In genomic region chrX:68355629-68355920, GRCh38 we compare ENCODE assay signal across 29 cellular contexts.
A peak's percentile ranks its signal among the peaks of the same experiment; 100 is the strongest.
DNase-seq lines count a peak whose midpoint lies in the region; ATAC-seq and TF ChIP-seq lines count a peak whose summit lies in the region.
"Had no signal": no experiment of that assay in that cellular context is flagged by ENCODE, and none has a peak within 500 bp of the region (broad histone marks: within the 10 kb centered on the region; RNA-seq: fewer than 3 reads in every experiment).

No MANE protein-coding gene starts in this region.

- intact Hi-C loops in MCF 10A (cut with micrococcal nuclease) (no loop called here), breast epithelium (cut with DNase I; ENCODE audit: low total_unique reads) (no loop called here), PC-9 (cut with micrococcal nuclease; ENCODE audit: unreplicated experiment) (no loop called here), left lung (cut with DNase I) (no loop called here), transverse colon (cut with DNase I; ENCODE audit: low total_unique reads) (no loop called here)

- TF ChIP-seq CTCF in MCF 10A (IDR thresholded peaks at IDR 0.05; ENCODE audit: unreplicated experiment) (no peak), breast epithelium (IDR thresholded peaks at IDR 0.05) (no peak), PC-9 (conservative IDR thresholded peaks at IDR 0.05) (no peak), left lung (IDR thresholded peaks at IDR 0.05) (no peak), transverse colon (IDR thresholded peaks at IDR 0.05) (no peak)

- no peaks in the 10 kb centered on the region for H3K4me1 ChIP-seq in breast epithelium
- H3K4me1 ChIP-seq in PC-9 (replicated peaks; ENCODE audit: insufficient read depth) = peaks cover 21% of the 10 kb centered on the region
- no peaks in the 10 kb centered on the region for H3K4me1 ChIP-seq in left lung
- peaks cover 0 to 5% (median 2%) of the 10 kb centered on the region in 4 donors for H3K4me1 ChIP-seq in transverse colon
- H3K4me1 ChIP-seq: left ventricle myocardium inferior, vagina had no signal

- H3K27ac Mint-ChIP-seq in MCF 10A (ENCODE audit: low read depth, unreplicated experiment) = no peak overlapping the region
- H3K27ac Mint-ChIP-seq: activated naive CD8-positive, alpha-beta T cell treated with anti-CD3 and anti-CD28 coated beads, Interleukin-2, amount 10 ng/mL, durations not matched to agents 7 days and 5 days; activated T-cell treated with anti-CD3 and anti-CD28 coated beads, Interleukin-2, amount 50 U/mL, for 24 hours; CD4-positive, alpha-beta T cell; effector memory CD8-positive, alpha-beta T cell; IgD-negative memory B cell; naive B cell; stimulated activated naive CD8-positive, alpha-beta T cell treated with anti-CD3 and anti-CD28 coated beads, Interleukin-15, amount 100 ng/mL, for 72 hours had no signal

- H3K4me3 Mint-ChIP-seq in MCF 10A (ENCODE audit: unreplicated experiment) = no peak overlapping the region
- H3K4me3 Mint-ChIP-seq: activated naive CD8-positive, alpha-beta T cell treated with anti-CD3 and anti-CD28 coated beads, Interleukin-2, amount 10 ng/mL, durations not matched to agents 7 days and 5 days; activated T-cell treated with anti-CD3 and anti-CD28 coated beads, Interleukin-2, amount 50 U/mL, for 24 hours; CD4-positive, alpha-beta T cell; central memory CD8-positive, alpha-beta T cell; effector memory CD8-positive, alpha-beta T cell; IgD-negative memory B cell; stimulated activated naive CD8-positive, alpha-beta T cell treated with anti-CD3 and anti-CD28 coated beads, Interleukin-15, amount 100 ng/mL, for 72 hours had no signal

- no peak for TF ChIP-seq EP300 in transverse colon (IDR thresholded peaks at IDR 0.05; ENCODE audit: low read depth)

- ATAC-seq in left lung = peak; percentile 73
- ATAC-seq: effector memory CD8-positive, alpha-beta T cell; stimulated activated naive CD8-positive, alpha-beta T cell treated with anti-CD3 and anti-CD28 coated beads, Interleukin-15, amount 100 ng/mL, for 72 hours had no signal

- H3K36me3 Mint-ChIP-seq in MCF 10A (ENCODE audit: insufficient read depth, unreplicated experiment) = peaks cover 5% of the 10 kb centered on the region
- H3K36me3 Mint-ChIP-seq: activated naive CD8-positive, alpha-beta T cell treated with anti-CD3 and anti-CD28 coated beads, Interleukin-2, amount 10 ng/mL, durations not matched to agents 7 days and 5 days; IgD-negative memory B cell; naive B cell had no signal

- BruUV-seq in MCF 10A (replicated peaks; lab: Mats Ljungman, UMichigan) = no TSS peak
- no TSS peak for BruUV-seq in PC-9 (replicated peaks; lab: Mats Ljungman, UMichigan)

- POLR2A ChIA-PET in MCF 10A (lab: Yijun Ruan, JAX) (no interaction called here), PC-9 (lab: Charles Lee; ENCODE audit: unreplicated experiment) (interaction anchor here (0.5 kb wide), 1 partner anchor 78 kb away, joined by 6 read pairs; the partner anchor contains the start of gene OPHN1)

- no peaks in the 10 kb centered on the region for H4K20me1 ChIP-seq in PC-9 (ENCODE audit: insufficient read depth)

- H3K27me3 Mint-ChIP-seq in MCF 10A (ENCODE audit: insufficient read depth, unreplicated experiment) = no peaks in the 10 kb centered on the region
- H3K27me3 Mint-ChIP-seq: activated naive CD8-positive, alpha-beta T cell treated with anti-CD3 and anti-CD28 coated beads, Interleukin-2, amount 10 ng/mL, durations not matched to agents 7 days and 5 days; CD4-positive, alpha-beta T cell; central memory CD8-positive, alpha-beta T cell; effector memory CD8-positive, alpha-beta T cell; IgD-negative memory B cell; naive B cell; stimulated activated naive CD8-positive, alpha-beta T cell treated with anti-CD3 and anti-CD28 coated beads, Interleukin-15, amount 100 ng/mL, for 72 hours had no signal

- H3K9me3 ChIP-seq in breast epithelium = no peaks in the 10 kb centered on the region
- H3K9me3 ChIP-seq in PC-9 (ENCODE audit: insufficient read depth, low read depth) = 0 out of 2 replicates have a peak, but pooled peaks cover 3% of the 10 kb centered on the region
- no peaks in the 10 kb centered on the region for H3K9me3 ChIP-seq in left lung
- no peaks in the 10 kb centered on the region for H3K9me3 ChIP-seq in transverse colon
- H3K9me3 ChIP-seq: HAP-1, left ventricle myocardium inferior, vagina had no signal

- peaks cover 16% of the 10 kb centered on the region; the same call in 1 of the 2 replicates for H3F3A ChIP-seq in PC-9 (ENCODE audit: insufficient read depth, low read depth)

- no peaks in the 10 kb centered on the region for H3K4me1 Mint-ChIP-seq in MCF 10A (ENCODE audit: insufficient read depth, unreplicated experiment)
- H3K4me1 Mint-ChIP-seq: activated naive CD8-positive, alpha-beta T cell treated with anti-CD3 and anti-CD28 coated beads, Interleukin-2, amount 10 ng/mL, durations not matched to agents 7 days and 5 days; central memory CD8-positive, alpha-beta T cell; IgD-negative memory B cell; naive B cell; stimulated activated naive CD8-positive, alpha-beta T cell treated with anti-CD3 and anti-CD28 coated beads, Interleukin-15, amount 100 ng/mL, for 72 hours had no signal

- peak; percentile 12 for DNase-seq in MCF 10A (ENCODE audit: unreplicated experiment)
- no peak for DNase-seq in breast epithelium (ENCODE audit: low spot score in 2 of 2)
- peak; percentile 39 to 69 for DNase-seq in PC-9
- DNase-seq in left lung = peak in 1 of 2 donors; percentile 35
- peak; percentile 16 for DNase-seq in transverse colon
- DNase-seq in T1000 (lab: John Stamatoyannopoulos, UW) = no peak
- DNase-seq in DMS114 treated with DMSO at 0.1 percent for 48 hours (lab: John Stamatoyannopoulos, UW; ENCODE audit: unreplicated experiment) = no peak
- DNase-seq in NCI-H226 = no peak
- DNase-seq: activated gamma-delta T cell treated with Interleukin-2 at 50 U/mL for 16 hours; activated naive CD8-positive, alpha-beta T cell treated with anti-CD3 and anti-CD28 coated beads, Interleukin-2, amount 10 ng/mL, durations not matched to agents 7 days and 5 days; activated T-cell treated with anti-CD3 and anti-CD28 coated beads, Interleukin-2, amount 50 U/mL, for 24 hours; aorta; CD4-positive, alpha-beta T cell; effector memory CD8-positive, alpha-beta T cell; erythroblast; left ventricle myocardium inferior; naive B cell; NCI-H1436 treated with DMSO at 0.1 percent for 48 hours; NCI-H2081 treated with DMSO at 0.1 percent for 48 hours; NCI-H446; NCI-H748 treated with DMSO at 0.1 percent for 48 hours; nucleus accumbens; stimulated activated CD4-positive, alpha-beta T cell treated with anti-CD3 and anti-CD28 coated beads, Interleukin-1b, Interleukin-23, amount 100 ng/mL, for 48 hours; stimulated activated naive CD8-positive, alpha-beta T cell treated with anti-CD3 and anti-CD28 coated beads, Interleukin-15, amount 100 ng/mL, for 72 hours had no signal

- H3K4me3 ChIP-seq in breast epithelium = no peak overlapping the region
- H3K4me3 ChIP-seq in PC-9 = no peak overlapping the region
- H3K4me3 ChIP-seq in left lung = no peak overlapping the region
- no peak overlapping the region for H3K4me3 ChIP-seq in transverse colon
- H3K4me3 ChIP-seq: HAP-1, left ventricle myocardium inferior, vagina had no signal

- H3K4me2 ChIP-seq in PC-9 = peak overlapping the region; percentile 37

- no peaks in the 10 kb centered on the region for H3K79me2 ChIP-seq in PC-9 (ENCODE audit: low read depth)

- in situ Hi-C loops in transverse colon (cut with MboI; ENCODE audit: low pct_ligation_motif_present in 1 of 4, low pct_unique_long_range_greater_than_20kb in 1 of 4, low sequenced_read_pairs in 3 of 4) = no loop called here

- 58% methylated on average over 4 of the region's 4 CpGs; no CpG with 5 or more reads in 1 of the 2 donors for WGBS in transverse colon (ENCODE audit: low coverage in 1 of 2), 2 donors

- H3K36me3 ChIP-seq in breast epithelium = no peaks in the 10 kb centered on the region
- no peaks in the 10 kb centered on the region for H3K36me3 ChIP-seq in PC-9 (ENCODE audit: low read depth)
- no peaks in the 10 kb centered on the region for H3K36me3 ChIP-seq in left lung
- H3K36me3 ChIP-seq in transverse colon = no peaks in the 10 kb centered on the region
- H3K36me3 ChIP-seq: HAP-1, left ventricle myocardium inferior, vagina had no signal

- H2AFZ ChIP-seq in PC-9 = no peak overlapping the region

- no peaks in the 10 kb centered on the region for H3K9me2 ChIP-seq in PC-9 (ENCODE audit: insufficient read depth)

- CTCF ChIA-PET in MCF 10A (lab: Yijun Ruan, JAX) (interaction anchor here (1.3 kb wide), 1 partner anchor 17 kb away, joined by 4 read pairs; no protein-coding TSS in a partner anchor), PC-9 (lab: Charles Lee) (no interaction called here)

- no peaks in the 10 kb centered on the region for H3K9me3 Mint-ChIP-seq in MCF 10A (ENCODE audit: unreplicated experiment)
- H3K9me3 Mint-ChIP-seq: activated T-cell treated with anti-CD3 and anti-CD28 coated beads, Interleukin-2, amount 50 U/mL, for 24 hours; CD4-positive, alpha-beta T cell; central memory CD8-positive, alpha-beta T cell; effector memory CD8-positive, alpha-beta T cell; naive B cell; stimulated activated naive CD8-positive, alpha-beta T cell treated with anti-CD3 and anti-CD28 coated beads, Interleukin-15, amount 100 ng/mL, for 72 hours had no signal

- TF ChIP-seq POLR2A in breast epithelium (IDR thresholded peaks at IDR 0.05) = no peak
- no peak for TF ChIP-seq POLR2A in transverse colon (IDR thresholded peaks at IDR 0.05)

- H3K27ac ChIP-seq in breast epithelium = no peak overlapping the region
- H3K27ac ChIP-seq in PC-9 = peak overlapping the region; percentile 67
- H3K27ac ChIP-seq in left lung = no peak overlapping the region
- H3K27ac ChIP-seq in transverse colon = no peak overlapping the region
- H3K27ac ChIP-seq: HL-60, left ventricle myocardium inferior, vagina had no signal

- H3K27me3 ChIP-seq in breast epithelium (peaks cover 0 to 10% of the 10 kb centered on the region in 2 donors), PC-9 (ENCODE audit: insufficient read depth, low read depth) (no peaks in the 10 kb centered on the region), left lung (no peaks in the 10 kb centered on the region), transverse colon (no peaks in the 10 kb centered on the region)
- H3K27me3 ChIP-seq: vagina had no signal

Comparison
In these comparisons a context has a peak if more than half of its experiments do, and no peak if none do; other contexts are left out.
1. DNase-seq: peak in MCF 10A (single experiment), PC-9 (2 of 2) and transverse colon (single experiment); none in breast epithelium (0 of 2), T1000 (single experiment), DMS114 treated with DMSO at 0.1 percent for 48 hours (single experiment) and NCI-H226 (single experiment).